ENCODE assay signal across 25 cellular contexts in the genomic region with DNA sequence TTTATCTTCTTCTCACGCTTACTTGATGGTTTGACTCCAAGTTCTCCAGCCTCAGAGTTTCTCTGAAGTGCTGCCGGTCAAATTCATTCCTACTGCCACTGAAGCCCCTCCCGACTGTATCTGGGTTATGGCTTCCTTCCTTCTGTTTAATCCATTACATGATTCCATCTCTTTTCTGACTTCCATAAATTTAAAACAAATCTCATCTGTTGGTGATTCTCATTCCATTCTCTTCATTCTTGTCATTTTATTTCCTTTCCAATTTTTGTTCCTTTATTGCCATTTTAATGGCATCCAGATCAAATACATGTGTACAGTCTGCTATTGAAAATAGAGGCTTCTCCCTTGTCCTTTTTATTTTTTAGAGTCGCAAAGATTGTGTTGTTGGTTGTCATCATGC. TPM values are rescaled to one million over a fixed set of nuclear protein-coding genes. Genes with fewer than 3 reads are reported as not detected.
A peak's percentile ranks its signal among the peaks of the same experiment; 100 is the strongest.
DNase-seq lines count a peak whose midpoint lies in the region; FAIRE-seq and TF ChIP-seq lines count a peak whose summit lies in the region.
"Had no signal": no experiment of that assay in that cellular context is flagged by ENCODE, and none has a peak within 500 bp of the region (broad histone marks: within the 10 kb centered on the region; RNA-seq: fewer than 3 reads in every experiment).

No MANE protein-coding gene starts in this region.

- no peaks in the 10 kb centered on the region for H4K20me1 ChIP-seq in endothelial cell of umbilical vein (replicated peaks; ENCODE audit: control insufficient read depth, extremely low read depth, insufficient read depth, low read length)
- H4K20me1 ChIP-seq: BLaER1 treated with 17β-estradiol and CSF1 and Interleukin-3, amounts not matched to agents 10 nM and 100 nM had no signal

- BruUV-seq in endothelial cell of umbilical vein (replicated peaks; lab: Mats Ljungman, UMichigan), result no TSS peak

- H3K4me3 Mint-ChIP-seq in mesothelial cell of epicardium, result no peak overlapping the region
- H3K4me3 Mint-ChIP-seq: B cell; CD4-positive, alpha-beta T cell; CD8-positive, alpha-beta T cell had no signal

- dilution Hi-C loops in endothelial cell of umbilical vein (cut with MboI; ENCODE audit: extremely low pct_ligation_motif_present, low sequenced_read_pairs), result no loop called here

- H3K36me3 ChIP-seq in endothelial cell of umbilical vein (ENCODE audit: control insufficient read depth in 2 of 2, extremely low read depth in 1 of 2, insufficient read depth in 2 of 2, low read length in 2 of 2), result no peaks in the 10 kb centered on the region
- H3K36me3 ChIP-seq: BLaER1 treated with 17β-estradiol and CSF1 and Interleukin-3, amounts not matched to agents 10 nM and 100 nM had no signal

- FAIRE-seq in endothelial cell of umbilical vein (lab: Jason Lieb, UNC), result no peak
- FAIRE-seq: A204.1, D721Med, G401.6, GM12878, GM12892, GM18507 had no signal

- no peaks in the 10 kb centered on the region for H3K79me2 ChIP-seq in endothelial cell of umbilical vein (ENCODE audit: control insufficient read depth, insufficient read depth, low read length)

- TF ChIP-seq POLR2A in endothelial cell of umbilical vein (IDR thresholded peaks at IDR 0.05; ENCODE audit: low read depth, low read length), result no peak

- H3K4me1 Mint-ChIP-seq in mesothelial cell of epicardium, result peaks cover 11% of the 10 kb centered on the region
- H3K4me1 Mint-ChIP-seq: B cell had no signal

- peaks cover 19% of the 10 kb centered on the region for H3K9me3 Mint-ChIP-seq in mesothelial cell of epicardium
- H3K9me3 Mint-ChIP-seq: CD4-positive, alpha-beta T cell had no signal

- no peak overlapping the region for H3K27ac ChIP-seq in endothelial cell of umbilical vein (ENCODE audit: insufficient read depth, low read depth, low read length)
- H3K27ac ChIP-seq: BLaER1 treated with 17β-estradiol and CSF1 and Interleukin-3, amounts not matched to agents 10 nM and 100 nM; C4-2B had no signal

- intact Hi-C loops in endothelial cell of umbilical vein (cut with micrococcal nuclease), result loop anchor here (5.0 kb wide), 1 partner anchor 409 kb away; no protein-coding TSS in a partner anchor

- no peak for TF ChIP-seq CTCF in AG10803 (conservative IDR thresholded peaks at IDR 0.05; ENCODE audit: low read length)
- no peak for TF ChIP-seq CTCF in endothelial cell of umbilical vein (IDR thresholded peaks at IDR 0.05; ENCODE audit: extremely low read depth in 1 of 2, insufficient read depth in 1 of 2, low read depth in 1 of 2, low read length in 2 of 2)
- TF ChIP-seq CTCF in mesothelial cell of epicardium (IDR thresholded peaks at IDR 0.05; ENCODE audit: unreplicated experiment), result no peak

- no peaks in the 10 kb centered on the region for H3K9me1 ChIP-seq in endothelial cell of umbilical vein (replicated peaks; ENCODE audit: control insufficient read depth, extremely low read depth, insufficient read depth, low read length)

- POLR2A ChIA-PET in endothelial cell of umbilical vein (lab: Charles Lee), result no interaction called here

- H3K27me3 ChIP-seq in endothelial cell of umbilical vein (ENCODE audit: control insufficient read depth in 2 of 2, insufficient read depth in 2 of 2, low read length in 2 of 2), result no peaks in the 10 kb centered on the region
- H3K27me3 ChIP-seq: BLaER1 treated with 17β-estradiol and CSF1 and Interleukin-3, amounts not matched to agents 10 nM and 100 nM had no signal

- DNase-seq in AG10803 (ENCODE audit: low read depth) (peak; percentile 55), GM03348 (ENCODE audit: low spot score) (peak; percentile 5), endothelial cell of umbilical vein (ENCODE audit: low read depth, low spot score) (no peak), mesothelial cell of epicardium (ENCODE audit: low spot score in 2 of 2, unreplicated experiment in 2 of 2) (no peak), NCI-H2081 (lab: John Stamatoyannopoulos, UW) (no peak)
- no peak for DNase-seq in activated CD8-positive, alpha-beta memory T cell treated with anti-CD3 and anti-CD28 coated beads, Interleukin-2, amount 50 U/mL, for 48 hours
- DNase-seq in effector CD4-positive, alpha-beta T cell, result no peak
- DNase-seq: 8988T; ACHN; AML-193; Caco-2; Calu3; CD4-positive, alpha-beta T cell; CD8-positive, alpha-beta T cell; DMS79 treated with DMSO at 0.1 percent for 48 hours; GF-D8 had no signal

- H3K9me3 ChIP-seq in endothelial cell of umbilical vein (replicated peaks; ENCODE audit: control insufficient read depth, insufficient read depth, low read length), result no peaks in the 10 kb centered on the region
- H3K9me3 ChIP-seq: Caco-2 had no signal

- no peaks in the 10 kb centered on the region for H3K27me3 Mint-ChIP-seq in mesothelial cell of epicardium (ENCODE audit: low read depth)

- H3K4me3 ChIP-seq in AG10803 (ENCODE audit: low read length), result no peak overlapping the region
- H3K4me3 ChIP-seq in endothelial cell of umbilical vein (replicated peaks in 1 of 3; ENCODE audit: insufficient read depth in 1 of 3, low read depth in 1 of 3, low read length in 3 of 3), result no peak overlapping the region
- H3K4me3 ChIP-seq: BLaER1 treated with 17β-estradiol and CSF1 and Interleukin-3, amounts not matched to agents 10 nM and 100 nM; GM12878 had no signal

- H3K4me1 ChIP-seq in endothelial cell of umbilical vein (ENCODE audit: control insufficient read depth, extremely low read depth, insufficient read depth, low read length), result peaks cover 10% of the 10 kb centered on the region
- H3K4me1 ChIP-seq: Caco-2 had no signal

- H3K4me2 ChIP-seq in endothelial cell of umbilical vein (ENCODE audit: insufficient read depth, low read length), result no peak overlapping the region
- H3K4me2 ChIP-seq: BLaER1 treated with 17β-estradiol and CSF1 and Interleukin-3, amounts not matched to agents 10 nM and 100 nM had no signal

- H2AFZ ChIP-seq in endothelial cell of umbilical vein (ENCODE audit: low read depth, low read length), result peak overlapping the region; percentile 42

- H3K9ac ChIP-seq in endothelial cell of umbilical vein (replicated peaks; ENCODE audit: extremely low read depth, insufficient read depth, low read length), result no peak overlapping the region
- H3K9ac ChIP-seq: BLaER1 treated with 17β-estradiol and CSF1 and Interleukin-3, amounts not matched to agents 10 nM and 100 nM had no signal

- H3K36me3 Mint-ChIP-seq in mesothelial cell of epicardium, result peaks cover 2% of the 10 kb centered on the region

- CTCF ChIA-PET in endothelial cell of umbilical vein (lab: Charles Lee), result interaction anchor here (1.4 to 3.3 kb wide), 3 partner anchors 16 to 87 kb away, joined by 3 to 37 read pairs (median 6); no protein-coding TSS in a partner anchor

- H3K27ac Mint-ChIP-seq in mesothelial cell of epicardium, result peak overlapping the region; percentile 10
- H3K27ac Mint-ChIP-seq: B cell; CD4-positive, alpha-beta T cell; CD8-positive, alpha-beta T cell had no signal

TF ChIP-seq in endothelial cell of umbilical vein, 7 proteins besides CTCF, POLR2A, EP300 and RAD21:
- no peak for TF ChIP-seq MYC (IDR thresholded peaks at IDR 0.05; ENCODE audit: low read depth, low read length)
- TF ChIP-seq EZH2 (IDR thresholded peaks at IDR 0.05; ENCODE audit: borderline replicate concordance, low read depth, low read length, severe bottlenecking), result no peak
- no peak for TF ChIP-seq JUN (IDR thresholded peaks at IDR 0.05; ENCODE audit: borderline replicate concordance, insufficient read depth, insufficient read length, low read depth)
- TF ChIP-seq, protein P1, sequence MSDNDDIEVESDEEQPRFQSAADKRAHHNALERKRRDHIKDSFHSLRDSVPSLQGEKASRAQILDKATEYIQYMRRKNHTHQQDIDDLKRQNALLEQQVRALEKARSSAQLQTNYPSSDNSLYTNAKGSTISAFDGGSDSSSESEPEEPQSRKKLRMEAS (IDR thresholded peaks at IDR 0.05; ENCODE audit: insufficient read depth, insufficient read length), result no peak
- no peak for TF ChIP-seq GATA2 (IDR thresholded peaks at IDR 0.05; ENCODE audit: insufficient read depth, insufficient read length, low read depth, low read length)
- TF ChIP-seq POLR2AphosphoS5 (IDR thresholded peaks at IDR 0.05; ENCODE audit: insufficient read depth, low read depth, low read length), result no peak
- TF ChIP-seq FOS (IDR thresholded peaks at IDR 0.05; ENCODE audit: borderline replicate concordance, insufficient read depth, low read length), result no peak
TF ChIP-seq in endothelial cell of umbilical vein: peak in this region for 0.

RNA-seq across cellular contexts. Expression of a gene that starts 25.4 kb away (rescaled TPM):
- total RNA-seq in endothelial cell of umbilical vein, result 19.7 and 22.6 TPM in 2 replicates
- polyA plus RNA-seq in endothelial cell of umbilical vein, result 25.0 and 30.5 TPM in 2 replicates
- 39.3 and 42.7 TPM in 2 replicates for polyA plus RNA-seq in endothelial cell of umbilical vein (2011; cell fraction: cytosol; rRNA removed)
- polyA plus RNA-seq in endothelial cell of umbilical vein (2011; cell fraction: nucleus; rRNA removed), result 22.2 and 24.4 TPM in 2 replicates
- 27.2 and 30.2 TPM in 2 replicates for polyA plus RNA-seq in endothelial cell of umbilical vein (2012)
- 20.6 and 24.8 TPM in 2 replicates for polyA minus RNA-seq in endothelial cell of umbilical vein
- polyA minus RNA-seq in endothelial cell of umbilical vein (2011; cell fraction: cytosol; rRNA and poly(A)+ RNA removed), result 8.8 TPM
- polyA minus RNA-seq in endothelial cell of umbilical vein (2011; cell fraction: nucleus; rRNA and poly(A)+ RNA removed), result 11.2 and 13.6 TPM in 2 replicates
- total RNA-seq in mesothelial cell of epicardium, result 32.8 to 34.3 TPM (median 33.2 TPM) in 3 replicates

RNA-seq across cellular contexts. Expression of a gene that starts 51.9 kb away (rescaled TPM):
- total RNA-seq in endothelial cell of umbilical vein (70.4 and 77.7 TPM in 2 replicates), mesothelial cell of epicardium (84.8 to 90.2 TPM (median 89.8 TPM) in 3 replicates)
- polyA plus RNA-seq in endothelial cell of umbilical vein, result 69.6 and 93.2 TPM in 2 replicates
- polyA plus RNA-seq in endothelial cell of umbilical vein (2011; cell fraction: cytosol; rRNA removed), result 52.3 and 55.6 TPM in 2 replicates
- polyA plus RNA-seq in endothelial cell of umbilical vein (2011; cell fraction: nucleus; rRNA removed), result 60.2 and 65.6 TPM in 2 replicates
- polyA plus RNA-seq in endothelial cell of umbilical vein (2012), result 78.8 and 80.1 TPM in 2 replicates
- 233 and 288 TPM in 2 replicates for polyA minus RNA-seq in endothelial cell of umbilical vein
- polyA minus RNA-seq in endothelial cell of umbilical vein (2011; cell fraction: cytosol; rRNA and poly(A)+ RNA removed), result 29.5 TPM
- polyA minus RNA-seq in endothelial cell of umbilical vein (2011; cell fraction: nucleus; rRNA and poly(A)+ RNA removed), result 221 and 323 TPM in 2 replicates

Comparison
In these comparisons a context has a peak if more than half of its experiments do, and no peak if none do; other contexts are left out.
1. DNase-seq: peak in AG10803 (single experiment) and GM03348 (single experiment); none in endothelial cell of umbilical vein (single experiment), mesothelial cell of epicardium (0 of 2), activated CD8-positive, alpha-beta memory T cell treated with anti-CD3 and anti-CD28 coated beads, Interleukin-2, amount 50 U/mL, for 48 hours (single experiment), effector CD4-positive, alpha-beta T cell (single experiment) and NCI-H2081 (0 of 2).